8 cellular contexts compared by ENCODE assay signal in the genomic region with DNA sequence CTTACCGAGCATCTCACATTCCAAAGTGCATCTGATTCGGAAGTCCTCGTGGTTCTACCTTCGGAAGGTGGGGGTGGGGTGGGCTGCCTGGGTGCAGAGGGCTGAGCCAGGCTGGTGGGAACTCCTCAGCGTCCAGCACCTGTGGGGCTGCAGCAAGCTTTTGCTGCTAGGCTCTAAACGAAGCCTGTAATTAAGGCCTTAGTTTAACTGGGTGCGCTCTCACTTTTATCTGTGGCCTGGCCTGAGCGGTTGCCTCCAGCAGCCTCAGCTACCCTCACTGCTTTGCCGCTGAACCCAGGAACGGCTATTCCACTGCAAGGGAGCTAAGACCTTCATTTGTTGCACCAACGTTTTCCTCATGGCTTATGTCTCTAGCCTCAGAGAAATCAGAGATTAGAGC. TPM values are rescaled to one million over a fixed set of nuclear protein-coding genes. Genes with fewer than 3 reads are reported as not detected.
DNase-seq lines count a peak whose midpoint lies in the region; ATAC-seq and TF ChIP-seq lines count a peak whose summit lies in the region.

No MANE protein-coding gene starts in this region.

- peak overlapping the region; percentile 58 to 74 (median 64) for H3K4me3 ChIP-seq in BLaER1 treated with 17β-estradiol and CSF1 and Interleukin-3, amounts not matched to agents 10 nM and 100 nM
- peak overlapping the region; percentile 32 for H3K4me3 ChIP-seq in NT2/D1 (ENCODE audit: insufficient read length, low read depth)
- H3K4me3 ChIP-seq in endodermal cell (ENCODE audit: low read length) = peak overlapping the region; percentile 68
- H3K4me3 ChIP-seq in neural progenitor cell = peak overlapping the region; percentile 48

- peaks cover 17% of the 10 kb centered on the region for H3F3A ChIP-seq in neural progenitor cell (ENCODE audit: low read depth)

- H3K4me1 Mint-ChIP-seq in endodermal cell (peaks cover 3% of the 10 kb centered on the region), neural progenitor cell (peaks cover 41% of the 10 kb centered on the region)

- H3K4me3 Mint-ChIP-seq in endodermal cell = peak overlapping the region; percentile 54
- H3K4me3 Mint-ChIP-seq in neural progenitor cell = peak overlapping the region; percentile 70

- H3K27me3 ChIP-seq in BLaER1 treated with 17β-estradiol and CSF1 and Interleukin-3, amounts not matched to agents 10 nM and 100 nM = peaks cover 0 to 7% (median 0%) of the 10 kb centered on the region in 11 experiments; a peak in 1 of 22 replicates
- H3K27me3 ChIP-seq in NT2/D1 (ENCODE audit: insufficient read depth, insufficient read length) = peaks cover 18% of the 10 kb centered on the region
- H3K27me3 ChIP-seq in endodermal cell (ENCODE audit: control insufficient read depth, insufficient read depth, low read length, poor library complexity, severe bottlenecking) = peaks cover 17% of the 10 kb centered on the region
- no peaks in the 10 kb centered on the region for H3K27me3 ChIP-seq in neural progenitor cell

- H3K79me2 ChIP-seq in neural progenitor cell (ENCODE audit: low read depth) = no peaks in the 10 kb centered on the region

- H3K9me3 Mint-ChIP-seq in endodermal cell = no peaks in the 10 kb centered on the region
- H3K9me3 Mint-ChIP-seq in neural progenitor cell = no peaks in the 10 kb centered on the region

- no peak for TF ChIP-seq CTCF in endodermal cell (conservative IDR thresholded peaks at IDR 0.05)
- TF ChIP-seq CTCF in neural progenitor cell (IDR thresholded peaks at IDR 0.05) = no peak

- H3K27ac Mint-ChIP-seq in endodermal cell (peak overlapping the region; percentile 35), neural progenitor cell (no peak overlapping the region)

- H4K20me1 ChIP-seq in BLaER1 treated with 17β-estradiol and CSF1 and Interleukin-3, amounts not matched to agents 10 nM and 100 nM = no peaks in the 10 kb centered on the region
- H4K20me1 ChIP-seq in neural progenitor cell (ENCODE audit: low read depth) = no peaks in the 10 kb centered on the region

- H3K9ac ChIP-seq in BLaER1 treated with 17β-estradiol and CSF1 and Interleukin-3, amounts not matched to agents 10 nM and 100 nM = peak overlapping the region; percentile 60 to 80 (median 76); a peak in 19 of 22 replicates
- peak overlapping the region; percentile 71 for H3K9ac ChIP-seq in NT2/D1 (ENCODE audit: insufficient read length, low read depth)
- peak overlapping the region; percentile 37 for H3K9ac ChIP-seq in endodermal cell (ENCODE audit: extremely low read depth, low read length, poor library complexity, severe bottlenecking)
- no peak overlapping the region for H3K9ac ChIP-seq in neural progenitor cell

- ATAC-seq in HG02938 (IDR thresholded peaks at IDR 0.05; ENCODE audit: unreplicated experiment) = no peak
- no peak for ATAC-seq in GM19351 (IDR thresholded peaks at IDR 0.05; ENCODE audit: unreplicated experiment)
- no peak for ATAC-seq in GM18909 (IDR thresholded peaks at IDR 0.05; ENCODE audit: poor library complexity, unreplicated experiment)

- H3K36me3 ChIP-seq in BLaER1 treated with 17β-estradiol and CSF1 and Interleukin-3, amounts not matched to agents 10 nM and 100 nM = no peaks in the 10 kb centered on the region
- no peaks in the 10 kb centered on the region for H3K36me3 ChIP-seq in NT2/D1 (ENCODE audit: insufficient read depth, insufficient read length, low read length)
- H3K36me3 ChIP-seq in endodermal cell (ENCODE audit: control insufficient read depth, insufficient read depth, low read length) = no peaks in the 10 kb centered on the region
- H3K36me3 ChIP-seq in neural progenitor cell = no peaks in the 10 kb centered on the region

- H3K4me1 ChIP-seq in BLaER1 treated with 17β-estradiol and CSF1 and Interleukin-3, amounts not matched to agents 10 nM and 100 nM = peaks cover 0 to 8% (median 4%) of the 10 kb centered on the region in 10 experiments; a peak in 3 of 20 replicates
- H3K4me1 ChIP-seq in NT2/D1 (ENCODE audit: insufficient read depth, insufficient read length) = peaks cover 4% of the 10 kb centered on the region
- peaks cover 3% of the 10 kb centered on the region for H3K4me1 ChIP-seq in endodermal cell (ENCODE audit: control insufficient read depth, insufficient read depth, low read length)
- peaks cover 22% of the 10 kb centered on the region for H3K4me1 ChIP-seq in neural progenitor cell

- H3K4me2 ChIP-seq in BLaER1 treated with 17β-estradiol and CSF1 and Interleukin-3, amounts not matched to agents 10 nM and 100 nM = peak overlapping the region; percentile 76 to 99 (median 91)
- H3K4me2 ChIP-seq in neural progenitor cell = peak overlapping the region; percentile 85

- H3K36me3 Mint-ChIP-seq in endodermal cell (ENCODE audit: low read depth) = no peaks in the 10 kb centered on the region
- H3K36me3 Mint-ChIP-seq in neural progenitor cell = no peaks in the 10 kb centered on the region

- 65 to 69% methylated on average over 7 to 11 of the region's 11 CpGs for WGBS in endodermal cell (ENCODE audit: insufficient coverage in 1 of 2, insufficient read length in 1 of 2), 2 experiments

- peak overlapping the region; percentile 99 for H2AFZ ChIP-seq in neural progenitor cell (replicated peaks)

- H3K27me3 Mint-ChIP-seq in endodermal cell (ENCODE audit: insufficient read depth) (peaks cover 28% of the 10 kb centered on the region), neural progenitor cell (ENCODE audit: insufficient read depth, low read depth) (peaks cover 7% of the 10 kb centered on the region)

- DNase-seq in NT2/D1 (ENCODE audit: low read depth, low spot score) (no peak), endodermal cell (no peak), neural progenitor cell (ENCODE audit: low spot score) (peak; percentile 41), SHP77 treated with DMSO at 0.1 percent for 48 hours (lab: John Stamatoyannopoulos, UW) (no peak)

- no peaks in the 10 kb centered on the region for H3K9me3 ChIP-seq in BLaER1 treated with 17β-estradiol and CSF1 and Interleukin-3, amounts not matched to agents 10 nM and 100 nM (replicated peaks in 1 of 11)
- H3K9me3 ChIP-seq in NT2/D1 (ENCODE audit: insufficient read depth, low read length) = no peaks in the 10 kb centered on the region
- H3K9me3 ChIP-seq in endodermal cell (ENCODE audit: control insufficient read depth, low read length) = no peaks in the 10 kb centered on the region
- H3K9me3 ChIP-seq in neural progenitor cell (ENCODE audit: low read depth) = no peaks in the 10 kb centered on the region

- H3K27ac ChIP-seq in BLaER1 treated with 17β-estradiol and CSF1 and Interleukin-3, amounts not matched to agents 10 nM and 100 nM = peak overlapping the region in 3 of 11 experiments; percentile 50 to 66 (median 54); a peak in 4 of 22 replicates
- H3K27ac ChIP-seq in endodermal cell (ENCODE audit: low read depth, low read length) = no peak overlapping the region
- no peak overlapping the region for H3K27ac ChIP-seq in neural progenitor cell

RNA-seq across cellular contexts. Expression of a gene that starts 48.4 kb away (rescaled TPM):
- total RNA-seq in endodermal cell (1 to 10 TPM; 1.8 to 2.0 TPM), neural progenitor cell (ENCODE audit: low replicate concordance) (1.8 and 2.4 TPM in 2 replicates)
- 3.0 TPM for polyA plus RNA-seq in endodermal cell (2013, experiment 1 of 2)
- 3.1 TPM for polyA plus RNA-seq in endodermal cell (2013, experiment 2 of 2)
